9 cellular contexts compared by ENCODE assay signal in the genomic region with DNA sequence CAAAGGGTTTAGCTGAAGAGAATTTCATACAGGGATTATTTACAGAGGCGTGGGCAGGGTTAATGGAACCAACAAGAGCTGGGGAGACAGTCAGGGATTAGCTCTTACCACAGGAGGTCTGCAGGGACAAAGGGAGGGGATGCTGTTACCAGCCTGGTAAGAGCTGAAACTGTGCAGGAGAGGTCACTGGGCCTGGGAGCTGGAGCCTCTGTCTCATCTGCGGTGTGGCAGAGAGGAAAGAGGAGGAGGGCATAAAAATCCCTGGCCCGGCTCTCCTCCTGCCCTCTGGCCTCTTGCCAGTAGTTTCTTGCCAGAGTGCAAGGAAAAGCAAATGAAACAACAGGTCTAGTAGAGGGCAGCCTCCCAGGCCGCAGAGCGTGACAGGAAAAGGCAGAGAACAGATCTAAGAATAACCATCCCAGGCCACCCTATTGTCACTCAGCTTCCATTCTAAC. TPM values are rescaled to one million over a fixed set of nuclear protein-coding genes. Genes with fewer than 3 reads are reported as not detected.
DNase-seq lines count a peak whose midpoint lies in the region; ATAC-seq, FAIRE-seq and TF ChIP-seq lines count a peak whose summit lies in the region.
"Had no signal": no experiment of that assay in that cellular context is flagged by ENCODE, and none has a peak within 500 bp of the region (broad histone marks: within the 10 kb centered on the region; RNA-seq: fewer than 3 reads in every experiment).

No MANE protein-coding gene starts in this region.

- WGBS in pancreas, 2 donors = 15 to 19% methylated on average over 5 of the region's 5 CpGs

- no peaks in the 10 kb centered on the region for H3K36me3 ChIP-seq in pancreas
- H3K36me3 ChIP-seq in HAP-1 (replicated peaks) = no peaks in the 10 kb centered on the region

- FAIRE-seq in pancreas (lab: Jason Lieb, UNC) = no peak

- H3K4me3 ChIP-seq in pancreas (no peak overlapping the region), HAP-1 (no peak overlapping the region)

- H3K27me3 ChIP-seq in pancreas = no peaks in the 10 kb centered on the region
- peaks cover 4% of the 10 kb centered on the region; the same call in 1 of the 2 replicates for H3K27me3 ChIP-seq in HAP-1 (ENCODE audit: low read depth)

- no peak overlapping the region for H3K27ac ChIP-seq in pancreas

- no peak for TF ChIP-seq CTCF in pancreas (IDR thresholded peaks at IDR 0.05)

- intact Hi-C loops in pancreas (cut with DNase I) = no loop called here

- DNase-seq in NCI-H446 (lab: John Stamatoyannopoulos, UW) = peak; percentile 29 to 88
- peak in 5 of 6 donors; percentile 35 to 55 (median 44) for DNase-seq in pancreas
- DNase-seq in activated gamma-delta T cell treated with Interleukin-2 at 50 U/mL for 16 hours = no peak
- no peak for DNase-seq in HAP-1 (ENCODE audit: low spot score in 2 of 2)
- DNase-seq in AML-193 (lab: John Stamatoyannopoulos, UW) = no peak
- DNase-seq in activated CD4-positive, alpha-beta T cell treated with anti-CD3 and anti-CD28 coated beads for 1 hour = no peak
- DNase-seq: T-helper 17 cell had no signal

- H3K4me1 ChIP-seq in pancreas (no peaks in the 10 kb centered on the region), HAP-1 (no peaks in the 10 kb centered on the region)

- in situ Hi-C loops in HAP-1 (cut with MboI; ENCODE audit: low sequenced_read_pairs) = loop anchor here (25.0 kb wide), 1 partner anchor 1368 kb away; no protein-coding TSS in a partner anchor

- peak; percentile 32 for ATAC-seq in GM18502 (IDR thresholded peaks at IDR 0.05; ENCODE audit: poor library complexity, unreplicated experiment)
- peak; percentile 25 for ATAC-seq in esophagus mucosa
- peak; percentile 51 to 65 (median 60) for ATAC-seq in pancreas
- ATAC-seq: T-helper 17 cell had no signal

- H3K9me3 ChIP-seq in pancreas (no peaks in the 10 kb centered on the region), HAP-1 (no peaks in the 10 kb centered on the region)

RNA-seq across cellular contexts. Expression of a gene that starts 18.9 kb away (rescaled TPM):
- 6.8 TPM for total RNA-seq in esophagus mucosa
- 10 to 100 TPM in 1 of 6 donors, 1 to 10 TPM in 5; 4.3 to 15.5 (median 6.2) TPM for total RNA-seq in pancreas
- polyA plus RNA-seq in pancreas = 1 to 10 TPM; 3.4 to 6.2 TPM

RNA-seq across cellular contexts. Expression of a gene that starts 20.2 kb away (rescaled TPM):
- total RNA-seq in esophagus mucosa (4.3 TPM), pancreas (10 to 100 TPM in 1 of 6 donors, 1 to 10 TPM in 5; 3.2 to 15.8 (median 6.5) TPM)
- 1 to 10 TPM; 2.6 to 4.3 TPM for polyA plus RNA-seq in pancreas

Comparison
In these comparisons a context has a peak if more than half of its experiments do, and no peak if none do; other contexts are left out.
1. DNase-seq: peak in NCI-H446 (2 of 2) and pancreas (5 of 6); none in activated gamma-delta T cell treated with Interleukin-2 at 50 U/mL for 16 hours (single experiment), HAP-1 (0 of 2), AML-193 (0 of 2) and activated CD4-positive, alpha-beta T cell treated with anti-CD3 and anti-CD28 coated beads for 1 hour (single experiment).
2. Peak in every context shown above with its lines, with median percentiles within 50 percentile points of each other: ATAC-seq.